ENCODE assay signal across 27 cellular contexts in genomic region chr11:1340111-1340510, GRCh38. TPM values are rescaled to one million over a fixed set of nuclear protein-coding genes. Genes with fewer than 3 reads are reported as not detected.
DNase-seq lines count a peak whose midpoint lies in the region; ATAC-seq, FAIRE-seq and TF ChIP-seq lines count a peak whose summit lies in the region.
"Had no signal": no experiment of that assay in that cellular context is flagged by ENCODE, and none has a peak within 500 bp of the region (broad histone marks: within the 10 kb centered on the region; RNA-seq: fewer than 3 reads in every experiment).

No MANE protein-coding gene starts in this region.

- no peak for FAIRE-seq in H1 (lab: Jason Lieb, UNC)
- FAIRE-seq: D721Med, GM18507, GM19239, H54 had no signal

- CTCF ChIA-PET in H1 (lab: Charles Lee; ENCODE audit: partially characterized antibody): no interaction called here

- no peak overlapping the region for H3K9ac ChIP-seq in H1 (replicated peaks in 1 of 4; ENCODE audit: extremely low read depth in 1 of 4, low read depth in 3 of 4, low read length in 3 of 4)
- H3K9ac ChIP-seq in neuronal stem cell (ENCODE audit: low read depth, low read length, poor library complexity): no peak overlapping the region
- H3K9ac ChIP-seq: SK-N-SH had no signal

- H3K56ac ChIP-seq in H1 (replicated peaks; ENCODE audit: insufficient read length, low read depth, low read length): peak overlapping the region; percentile 32

- H3K4me2 ChIP-seq in H1 (ENCODE audit: insufficient read depth in 1 of 2, low read depth in 2 of 2, low read length in 2 of 2) (no peak overlapping the region), neuronal stem cell (ENCODE audit: insufficient read depth, low read length, poor library complexity, severe bottlenecking) (no peak overlapping the region)
- H3K4me2 ChIP-seq: SK-N-SH had no signal

- H2AFZ ChIP-seq in H1 (ENCODE audit: low read length): no peak overlapping the region
- no peak overlapping the region for H2AFZ ChIP-seq in neuronal stem cell (ENCODE audit: low read length)

- H3K23me2 ChIP-seq in H1 (ENCODE audit: low read depth, low read length): peaks cover 13% of the 10 kb centered on the region

- no peak overlapping the region for H2BK20ac ChIP-seq in H1 (ENCODE audit: low read length)

- TF ChIP-seq POLR2A in H1 (IDR thresholded peaks at IDR 0.05; ENCODE audit: control extremely low read depth in 1 of 2, low read depth in 2 of 2, low read length in 2 of 2): no peak

- TF ChIP-seq RAD21 in H1 (IDR thresholded peaks at IDR 0.05 in 1 of 2, conservative IDR thresholded peaks at IDR 0.05 in 1 of 2; ENCODE audit: low read depth in 2 of 2, low read length in 2 of 2): no peak

- H4K5ac ChIP-seq in H1 (ENCODE audit: insufficient read length, low read depth, low read length): no peak overlapping the region

- no peaks in the 10 kb centered on the region for H3K79me2 ChIP-seq in H1 (ENCODE audit: control insufficient read depth in 1 of 2, insufficient read depth in 2 of 2, low read length in 2 of 2)

- H2BK15ac ChIP-seq in H1 (ENCODE audit: low read length): peak overlapping the region; percentile 72; the same call in 1 of the 2 replicates
- H2BK15ac ChIP-seq in neuronal stem cell (ENCODE audit: low read length): no peak overlapping the region

- no peak overlapping the region for H4K8ac ChIP-seq in H1 (ENCODE audit: extremely low read depth, insufficient read depth, low read length)
- no peak overlapping the region for H4K8ac ChIP-seq in neuronal stem cell (ENCODE audit: low read depth, low read length)

- H3K14ac ChIP-seq in H1 (ENCODE audit: insufficient read length) (no peak overlapping the region), neuronal stem cell (ENCODE audit: low read length) (no peak overlapping the region)

- no peak overlapping the region for H4K91ac ChIP-seq in H1 (replicated peaks; ENCODE audit: insufficient read length, low read length)
- no peak overlapping the region for H4K91ac ChIP-seq in neuronal stem cell (ENCODE audit: low read depth, low read length, poor library complexity)

- H4K20me1 ChIP-seq in H1 (replicated peaks in 1 of 2; ENCODE audit: control insufficient read depth in 1 of 2, insufficient read depth in 2 of 2, low read length in 2 of 2): peaks cover 0 to 1% of the 10 kb centered on the region in 2 experiments

- H3K79me1 ChIP-seq in H1 (ENCODE audit: low read depth, low read length) (no peaks in the 10 kb centered on the region), neuronal stem cell (ENCODE audit: low read depth, low read length) (no peaks in the 10 kb centered on the region)

- DNase-seq in activated CD8-positive, alpha-beta memory T cell treated with anti-CD3 and anti-CD28 coated beads, Interleukin-2, amount 50 U/mL, for 48 hours: peak; percentile 28
- no peak for DNase-seq in activated CD8-positive, alpha-beta memory T cell treated with anti-CD3 and anti-CD28 coated beads, Interleukin-2, amount 50 U/mL, for 4 hours
- DNase-seq in H1 (ENCODE audit: low read depth in 1 of 2, low spot score in 2 of 2) (peak in 1 of 2 experiments; percentile 32), neuronal stem cell (ENCODE audit: low spot score) (no peak), 8988T (no peak), SKM-1 (lab: John Stamatoyannopoulos, UW; ENCODE audit: unreplicated experiment) (no peak)
- DNase-seq: DMS53; GDM1; KG1; NCI-H1092; NCI-H1436; NCI-H187 treated with DMSO at 0.1 percent for 48 hours; NCI-H226; NCI-H510A treated with DMSO at 0.1 percent for 48 hours; NCI-H748 treated with DMSO at 0.1 percent for 48 hours; NK-92 treated with Interleukin-12 subunit alpha and Interleukin-12 subunit beta, amount 100 ng/mL, for 24 hours; SIG-M5; SK-N-SH had no signal

- H2BK120ac ChIP-seq in H1 (replicated peaks; ENCODE audit: low read depth, low read length): no peak overlapping the region
- no peak overlapping the region for H2BK120ac ChIP-seq in neuronal stem cell (ENCODE audit: low read depth, low read length)

- H3K27ac ChIP-seq in H1 (ENCODE audit: low read depth, low read length) (no peak overlapping the region), neuronal stem cell (replicated peaks; ENCODE audit: low read length) (no peak overlapping the region)
- H3K27ac ChIP-seq: C4-2B, HL-60 had no signal

- H3K4me3 ChIP-seq in H1 (ENCODE audit: extremely low read depth in 1 of 4, insufficient read depth in 2 of 4, low read depth in 3 of 4, low read length in 4 of 4) (no peak overlapping the region), neuronal stem cell (ENCODE audit: low read length in 2 of 2) (peak overlapping the region in 1 of 2 donors; percentile 52)

- H3K23ac ChIP-seq in H1 (ENCODE audit: insufficient read length) (no peak overlapping the region), neuronal stem cell (ENCODE audit: low read depth, low read length, poor library complexity) (no peak overlapping the region)

- 88% methylated on average over 12 of the region's 12 CpGs; no CpG with 5 or more reads in 1 of the 2 experiments for WGBS in H1 (ENCODE audit: extremely low coverage in 1 of 2, insufficient coverage in 1 of 2, insufficient read length in 1 of 2, insufficient replicate concordance in 2 of 2, low coverage in 1 of 2, low lambda C conversion rate in 2 of 2, missing lambda C conversion rate in 1 of 2), 2 experiments
- WGBS in neuronal stem cell (ENCODE audit: extremely low coverage in 2 of 2, insufficient read length in 2 of 2, insufficient replicate concordance in 1 of 2), 2 donors: no CpG with 5 or more reads among the region's 12 CpGs

- ATAC-seq in GM18907 (IDR thresholded peaks at IDR 0.05; ENCODE audit: unreplicated experiment): no peak
- ATAC-seq: HepG2, Panc1 had no signal

- POLR2A ChIA-PET in H1 (lab: Charles Lee; ENCODE audit: partially characterized antibody): no interaction called here

- H3K36me3 ChIP-seq in H1 (ENCODE audit: control insufficient read depth in 2 of 4, insufficient read depth in 4 of 4, low read length in 3 of 4) (no peaks in the 10 kb centered on the region; a peak in 1 of 8 replicates), neuronal stem cell (replicated peaks in 1 of 2; ENCODE audit: control insufficient read depth in 2 of 2, insufficient read depth in 2 of 2, low read length in 2 of 2) (peaks cover 0 to 1% of the 10 kb centered on the region in 2 donors)

- peaks cover 0 to 3% of the 10 kb centered on the region in 2 experiments; a peak in 1 of 4 replicates for H3K9me3 ChIP-seq in H1 (ENCODE audit: insufficient read depth in 2 of 2, low read depth in 1 of 2, low read length in 1 of 2)
- H3K9me3 ChIP-seq in neuronal stem cell (replicated peaks in 1 of 2; ENCODE audit: control insufficient read depth in 2 of 2, insufficient read depth in 1 of 2, low read depth in 1 of 2, low read length in 2 of 2): peaks cover 6 to 11% of the 10 kb centered on the region in 2 donors
- H3K9me3 ChIP-seq: SK-N-SH had no signal

- no peak overlapping the region for H2BK5ac ChIP-seq in H1 (ENCODE audit: low read depth, low read length)
- peak overlapping the region; percentile 29 for H2BK5ac ChIP-seq in neuronal stem cell (ENCODE audit: low read length)

- H3K27me3 ChIP-seq in H1 (replicated peaks in 1 of 4; ENCODE audit: control insufficient read depth in 3 of 4, extremely low read depth in 1 of 4, insufficient read depth in 3 of 4, low read length in 3 of 4): peaks cover 8 to 34% (median 27%) of the 10 kb centered on the region in 4 experiments
- H3K27me3 ChIP-seq in neuronal stem cell (ENCODE audit: control insufficient read depth in 3 of 3, insufficient read depth in 3 of 3, low read depth in 1 of 3, low read length in 3 of 3): peaks cover 0 to 20% (median 13%) of the 10 kb centered on the region in 3 experiments

- no peak for TF ChIP-seq EP300 in H1 (IDR thresholded peaks at IDR 0.05; ENCODE audit: borderline replicate concordance in 1 of 2, low read depth in 2 of 2, low read length in 2 of 2)

- H3K18ac ChIP-seq in H1 (ENCODE audit: extremely low read depth, low read length) (no peak overlapping the region), neuronal stem cell (ENCODE audit: low read length) (peak overlapping the region; percentile 64)

- H3K4me1 ChIP-seq in H1 (replicated peaks in 1 of 4; ENCODE audit: control insufficient read depth in 3 of 4, insufficient read depth in 4 of 4, low read length in 3 of 4) (peaks cover 2 to 8% (median 5%) of the 10 kb centered on the region in 4 experiments; a peak in 5 of 7 replicates), neuronal stem cell (ENCODE audit: control insufficient read depth in 2 of 2, insufficient read depth in 1 of 2, low read depth in 1 of 2, low read length in 2 of 2) (peaks cover 6 to 8% of the 10 kb centered on the region in 2 donors)

- H2BK12ac ChIP-seq in H1 (ENCODE audit: low read depth, low read length): 0 out of 2 replicates have a peak overlapping the region, but pooled peaks have one; percentile 39
- no peak overlapping the region for H2BK12ac ChIP-seq in neuronal stem cell (ENCODE audit: low read length)

- no peak for TF ChIP-seq CTCF in H1 (IDR thresholded peaks at IDR 0.05; ENCODE audit: control extremely low read depth in 1 of 3, insufficient read depth in 1 of 3, low read depth in 1 of 3, low read length in 3 of 3)

- no peak overlapping the region for H2AK5ac ChIP-seq in H1 (ENCODE audit: low read depth, low read length)
- H2AK5ac ChIP-seq in neuronal stem cell (ENCODE audit: low read depth, low read length): peak overlapping the region; percentile 89

- H3K4ac ChIP-seq in H1 (replicated peaks; ENCODE audit: insufficient read length, low read depth, low read length) (no peak overlapping the region), neuronal stem cell (ENCODE audit: low read length) (no peak overlapping the region)

RNA-seq across cellular contexts. Expression of gene TOLLIP, which starts 30.7 kb away (rescaled TPM):
- 23.7 and 28.1 TPM in 2 replicates for total RNA-seq in H1 (2021; fragmentation: NEBNext Ultra II Directional; extraction: Animal tissue kit (Norgen Biotek cat#: 25700))
- 34.7 and 43.8 TPM in 2 replicates for polyA plus RNA-seq in H1 (2011; rRNA removed)
- 27.0 TPM for polyA plus RNA-seq in H1 (2011; cell fraction: cytosol; rRNA removed)
- 37.5 TPM for polyA plus RNA-seq in H1 (2011; cell fraction: nucleus; rRNA removed)
- 17.1 to 27.7 TPM (median 23.6 TPM) in 4 replicates for polyA plus RNA-seq in H1 (2012, experiment 1 of 2)
- 15.2 TPM for polyA plus RNA-seq in H1 (2012, experiment 2 of 2)
- polyA plus RNA-seq in H1 (2013, experiment 1 of 2): 9.5 TPM
- 8.9 TPM for polyA plus RNA-seq in H1 (2013, experiment 2 of 2)
- 15.8 and 29.8 TPM in 2 replicates for polyA minus RNA-seq in H1 (2011; rRNA and poly(A)+ RNA removed)
- polyA minus RNA-seq in H1 (2011; cell fraction: cytosol; rRNA and poly(A)+ RNA removed): 16.5 TPM
- polyA minus RNA-seq in H1 (2011; cell fraction: nucleus; rRNA and poly(A)+ RNA removed): 31.6 TPM
- polyA plus RNA-seq in neuronal stem cell (2013, experiment 1 of 2): 16.5 TPM
- polyA plus RNA-seq in neuronal stem cell (2013, experiment 2 of 2): 15.3 TPM

RNA-seq across cellular contexts. Expression of gene BRSK2, which starts 49.6 kb away (rescaled TPM):
- 26.2 and 27.1 TPM in 2 replicates for total RNA-seq in H1 (2021; fragmentation: NEBNext Ultra II Directional; extraction: Animal tissue kit (Norgen Biotek cat#: 25700))
- polyA plus RNA-seq in H1 (2011; rRNA removed): 17.3 and 23.9 TPM in 2 replicates
- 18.7 TPM for polyA plus RNA-seq in H1 (2011; cell fraction: cytosol; rRNA removed)
- polyA plus RNA-seq in H1 (2011; cell fraction: nucleus; rRNA removed): 79.9 TPM
- 19.0 to 31.0 TPM (median 27.3 TPM) in 4 replicates for polyA plus RNA-seq in H1 (2012, experiment 1 of 2)
- polyA plus RNA-seq in H1 (2012, experiment 2 of 2): 18.0 TPM
- polyA plus RNA-seq in H1 (2013, experiment 1 of 2): 27.0 TPM
- 24.6 TPM for polyA plus RNA-seq in H1 (2013, experiment 2 of 2)
- 6.4 and 6.5 TPM in 2 replicates for polyA minus RNA-seq in H1 (2011; rRNA and poly(A)+ RNA removed)
- 10.0 TPM for polyA minus RNA-seq in H1 (2011; cell fraction: cytosol; rRNA and poly(A)+ RNA removed)
- polyA minus RNA-seq in H1 (2011; cell fraction: nucleus; rRNA and poly(A)+ RNA removed): 18.1 TPM
- 24.4 TPM for polyA plus RNA-seq in neuronal stem cell (2013, experiment 1 of 2)
- 23.0 TPM for polyA plus RNA-seq in neuronal stem cell (2013, experiment 2 of 2)
